Comparison of ENCODE assay signal across 16 cellular contexts in the genomic region with DNA sequence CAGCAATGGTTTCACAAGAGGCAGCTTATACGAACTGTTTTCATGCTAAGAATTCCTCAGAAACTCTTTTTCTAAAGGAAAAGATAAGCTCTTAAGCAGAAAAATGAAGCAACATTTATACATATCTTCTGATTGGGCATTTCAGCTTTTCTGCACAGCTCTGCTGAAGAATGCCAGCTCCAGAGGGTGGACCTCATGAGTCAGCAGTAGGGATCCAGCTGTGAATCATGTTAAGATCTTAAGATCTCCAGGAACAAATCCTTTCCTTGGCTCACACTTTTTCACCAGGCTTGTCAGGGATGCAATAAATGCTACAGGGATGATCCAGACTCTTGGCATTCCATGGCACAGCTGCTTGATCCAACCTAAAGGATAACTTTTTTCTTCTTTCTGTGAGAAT.
A peak's percentile ranks its signal among the peaks of the same experiment; 100 is the strongest.
DNase-seq lines count a peak whose midpoint lies in the region; ATAC-seq and TF ChIP-seq lines count a peak whose summit lies in the region.
"Had no signal": no experiment of that assay in that cellular context is flagged by ENCODE, and none has a peak within 500 bp of the region (broad histone marks: within the 10 kb centered on the region; RNA-seq: fewer than 3 reads in every experiment).

No MANE protein-coding gene starts in this region.

- peak; percentile 30 for DNase-seq in EH (ENCODE audit: low read depth)
- DNase-seq in NCI-H226 = peak; percentile 98
- DNase-seq in endodermal cell = peak; percentile 53
- peak; percentile 27 for DNase-seq in middle frontal gyrus (ENCODE audit: extremely low spot score, low spot score)
- DNase-seq in posterior vena cava (ENCODE audit: low spot score) = no peak
- no peak for DNase-seq in sciatic nerve (ENCODE audit: low spot score)
- DNase-seq in cerebellar nuclear complex (lab: John Stamatoyannopoulos, UW) = no peak
- no peak for DNase-seq in stimulated activated CD4-positive, alpha-beta T cell treated with anti-CD3 and anti-CD28 coated beads, Interleukin-4, amount 100 ng/mL, for 1 hour
- DNase-seq: activated B cell treated with CpG ODN at 0.5 μM for 24 hours, COR-L47, NCI-H2171, SHP77 treated with DMSO at 0.1 percent for 48 hours, stomach had no signal

- no peak overlapping the region for H3K4me3 Mint-ChIP-seq in endodermal cell
- H3K4me3 Mint-ChIP-seq: activated B cell treated with CpG ODN at 0.5 μM for 24 hours; activated T-helper 17 cell treated with anti-CD3 and anti-CD28 coated beads, Interleukin-2, amount 50 U/mL, for 72 hours had no signal

- no peaks in the 10 kb centered on the region for H3K27me3 ChIP-seq in endodermal cell (ENCODE audit: control insufficient read depth, insufficient read depth, low read length, poor library complexity, severe bottlenecking)
- H3K27me3 ChIP-seq: stomach had no signal

- H3K9me3 Mint-ChIP-seq in endodermal cell = peaks cover 17% of the 10 kb centered on the region
- H3K9me3 Mint-ChIP-seq: activated B cell treated with CpG ODN at 0.5 μM for 24 hours had no signal

- peak overlapping the region; percentile 43 for H3K27ac ChIP-seq in endodermal cell (ENCODE audit: low read depth, low read length)
- H3K27ac ChIP-seq: coronary artery, stomach had no signal

- H3K36me3 ChIP-seq in endodermal cell (ENCODE audit: control insufficient read depth, insufficient read depth, low read length) = no peaks in the 10 kb centered on the region
- H3K36me3 ChIP-seq: stomach had no signal

- peaks cover 25% of the 10 kb centered on the region for H3K4me1 ChIP-seq in endodermal cell (ENCODE audit: control insufficient read depth, insufficient read depth, low read length)
- H3K4me1 ChIP-seq: stomach had no signal

- no peak for ATAC-seq in sciatic nerve
- ATAC-seq: activated T-helper 17 cell treated with anti-CD3 and anti-CD28 coated beads, Interleukin-2, amount 50 U/mL, for 72 hours; GM12878 had no signal

- H3K4me1 Mint-ChIP-seq in endodermal cell = peaks cover 25% of the 10 kb centered on the region
- H3K4me1 Mint-ChIP-seq: activated B cell treated with CpG ODN at 0.5 μM for 24 hours had no signal

- no peak for TF ChIP-seq CTCF in endodermal cell (conservative IDR thresholded peaks at IDR 0.05)

- H3K4me3 ChIP-seq in endodermal cell (ENCODE audit: low read length) = peak overlapping the region; percentile 57
- H3K4me3 ChIP-seq: coronary artery, GM12878, stomach had no signal

- 25 to 44% methylated on average over 1 of the region's 1 CpG for WGBS in endodermal cell (ENCODE audit: insufficient coverage in 1 of 2, insufficient read length in 1 of 2), 2 experiments

- no peaks in the 10 kb centered on the region for H3K36me3 Mint-ChIP-seq in endodermal cell (ENCODE audit: low read depth)

- no peak overlapping the region for H3K27ac Mint-ChIP-seq in endodermal cell
- H3K27ac Mint-ChIP-seq: activated B cell treated with CpG ODN at 0.5 μM for 24 hours; activated T-helper 17 cell treated with anti-CD3 and anti-CD28 coated beads, Interleukin-2, amount 50 U/mL, for 72 hours had no signal

- intact Hi-C loops in posterior vena cava (cut with DNase I) = no loop called here
- intact Hi-C loops in sciatic nerve (cut with DNase I) = no loop called here

- peaks cover 13% of the 10 kb centered on the region for H3K9me3 ChIP-seq in endodermal cell (ENCODE audit: control insufficient read depth, low read length)
- H3K9me3 ChIP-seq: stomach had no signal

- H3K9ac ChIP-seq in endodermal cell (ENCODE audit: extremely low read depth, low read length, poor library complexity, severe bottlenecking) = no peak overlapping the region

- H3K27me3 Mint-ChIP-seq in endodermal cell (ENCODE audit: insufficient read depth) = no peaks in the 10 kb centered on the region

Comparison
In these comparisons a context has a peak if more than half of its experiments do, and no peak if none do; other contexts are left out.
1. DNase-seq: peak in EH (single experiment), NCI-H226 (single experiment), endodermal cell (single experiment) and middle frontal gyrus (single experiment); none in posterior vena cava (single experiment), sciatic nerve (single experiment), cerebellar nuclear complex (0 of 2) and stimulated activated CD4-positive, alpha-beta T cell treated with anti-CD3 and anti-CD28 coated beads, Interleukin-4, amount 100 ng/mL, for 1 hour (single experiment).